ENCODE assay signal across 17 cellular contexts in the genomic region with DNA sequence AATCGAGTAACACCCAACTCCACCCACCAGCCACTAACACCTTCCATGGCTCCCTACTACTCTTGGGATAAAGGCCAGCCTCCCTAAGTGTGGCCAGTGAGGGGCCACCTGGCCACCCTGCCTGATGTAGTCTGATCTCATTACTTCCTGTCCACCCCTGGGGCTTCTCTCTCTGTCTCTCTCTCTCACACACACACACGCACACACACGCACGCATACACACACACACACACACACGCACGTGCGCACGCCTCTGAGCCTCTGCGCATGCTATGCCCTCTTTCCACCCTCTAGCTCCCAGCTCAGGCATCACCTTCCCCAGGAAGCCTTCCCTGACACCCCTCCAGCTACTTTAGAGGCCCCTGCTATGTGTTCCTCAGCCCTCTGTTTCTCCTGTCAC. TPM values are rescaled to one million over a fixed set of nuclear protein-coding genes. Genes with fewer than 3 reads are reported as not detected.
DNase-seq lines count a peak whose midpoint lies in the region; ATAC-seq and TF ChIP-seq lines count a peak whose summit lies in the region.
"Had no signal": no experiment of that assay in that cellular context is flagged by ENCODE, and none has a peak within 500 bp of the region (broad histone marks: within the 10 kb centered on the region; RNA-seq: fewer than 3 reads in every experiment).

No MANE protein-coding gene starts in this region.

- H3K36me3 ChIP-seq in WERI-Rb-1 (peaks cover 47% of the 10 kb centered on the region), mesendoderm (ENCODE audit: control insufficient read depth, insufficient read depth, low read length) (no peaks in the 10 kb centered on the region)
- peaks cover 45% of the 10 kb centered on the region for H3K36me3 ChIP-seq in effector memory CD4-positive, alpha-beta T cell (ENCODE audit: control insufficient read depth, insufficient read depth, low read length)
- H3K36me3 ChIP-seq: cardiac muscle cell, right lobe of liver, transverse colon had no signal

- H3K56ac ChIP-seq in mesendoderm (ENCODE audit: low read length) = no peak overlapping the region

- peaks cover 43% of the 10 kb centered on the region for H3K4me1 ChIP-seq in effector memory CD4-positive, alpha-beta T cell (ENCODE audit: control insufficient read depth, insufficient read depth, low read length, poor library complexity, severe bottlenecking)
- H3K4me1 ChIP-seq in mesendoderm (ENCODE audit: control insufficient read depth, low read depth, low read length) = peaks cover 2% of the 10 kb centered on the region

- no peak for ATAC-seq in activated T-cell treated with anti-CD3 and anti-CD28 coated beads, Interleukin-2, amount 50 U/mL, for 72 hours (replicated peaks in 1 of 2)
- no peak for ATAC-seq in stimulated activated memory B cell treated with anti-CD40 and anti-IgM and Interleukin-4, amounts not matched to agents 10 μg/mL and 1 μg/mL and 100 μg/mL, for 72 hours
- ATAC-seq: right lobe of liver had no signal

- H3K9me3 ChIP-seq in WERI-Rb-1 (ENCODE audit: severe bottlenecking) = no peaks in the 10 kb centered on the region
- no peaks in the 10 kb centered on the region for H3K9me3 ChIP-seq in effector memory CD4-positive, alpha-beta T cell (ENCODE audit: control insufficient read depth, low read length)
- H3K9me3 ChIP-seq: right lobe of liver, transverse colon had no signal

- H3K4me3 ChIP-seq in WERI-Rb-1 (ENCODE audit: low read depth, low read length) (no peak overlapping the region), mesendoderm (ENCODE audit: low read length) (no peak overlapping the region)
- no peak overlapping the region for H3K4me3 ChIP-seq in effector memory CD4-positive, alpha-beta T cell (ENCODE audit: insufficient read depth, low read depth, low read length, poor library complexity, severe bottlenecking)
- H3K4me3 ChIP-seq: cardiac muscle cell, PC-9, right lobe of liver, transverse colon had no signal

- no peak overlapping the region for H3K18ac ChIP-seq in mesendoderm (ENCODE audit: low read length)

- TF ChIP-seq CTCF in WERI-Rb-1 (IDR thresholded peaks at IDR 0.05; ENCODE audit: low read depth, low read length) = no peak

- H3K79me1 ChIP-seq in mesendoderm (ENCODE audit: low read length) = no peaks in the 10 kb centered on the region

- H3K23ac ChIP-seq in mesendoderm (ENCODE audit: low read length) = no peak overlapping the region

- no peak for DNase-seq in activated T-cell treated with anti-CD3 and anti-CD28 coated beads, Interleukin-2, amount 50 U/mL, for 72 hours
- DNase-seq in activated T-cell treated with anti-CD3 and anti-CD28 coated beads, Interleukin-2, amount 50 U/mL, for 48 hours = no peak
- no peak for DNase-seq in WERI-Rb-1
- DNase-seq in effector memory CD4-positive, alpha-beta T cell = no peak
- no peak for DNase-seq in NCI-H187 (lab: John Stamatoyannopoulos, UW)
- no peak for DNase-seq in KG1 (lab: John Stamatoyannopoulos, UW)
- no peak for DNase-seq in mesendoderm
- DNase-seq: ACHN; NCI-H1694 treated with DMSO at 0.1 percent for 48 hours; NCI-H510A treated with DMSO at 0.1 percent for 48 hours; PC-9; right lobe of liver; stimulated activated CD4-positive, alpha-beta T cell treated with anti-CD3 and anti-CD28 coated beads, Interleukin-2, amount 100 ng/mL, for 24 hours; transverse colon had no signal

- peaks cover 8 to 12% of the 10 kb centered on the region in 2 donors for H3K36me3 Mint-ChIP-seq in activated T-cell treated with anti-CD3 and anti-CD28 coated beads, Interleukin-2, amount 50 U/mL, for 72 hours (ENCODE audit: insufficient read depth in 2 of 2)
- peaks cover 38% of the 10 kb centered on the region for H3K36me3 Mint-ChIP-seq in stimulated activated memory B cell treated with anti-CD40 and anti-IgM and Interleukin-4, amounts not matched to agents 10 μg/mL and 1 μg/mL and 100 μg/mL, for 72 hours

- H2BK15ac ChIP-seq in mesendoderm (replicated peaks; ENCODE audit: low read depth) = no peak overlapping the region

- H3K4me2 ChIP-seq in mesendoderm (ENCODE audit: low read length) = no peak overlapping the region
- H3K4me2 ChIP-seq: PC-9 had no signal

- WGBS in mesendoderm (ENCODE audit: extremely low coverage, insufficient coverage, low lambda C conversion rate) = no CpG with 5 or more reads among the region's 9 CpGs

- no peak overlapping the region for H2BK5ac ChIP-seq in mesendoderm (ENCODE audit: low read length)

- H3K27me3 ChIP-seq in WERI-Rb-1 (ENCODE audit: insufficient read depth, low read depth, severe bottlenecking) = no peaks in the 10 kb centered on the region
- H3K27me3 ChIP-seq in effector memory CD4-positive, alpha-beta T cell (replicated peaks; ENCODE audit: control insufficient read depth, insufficient read depth, low read length, poor library complexity, severe bottlenecking) = no peaks in the 10 kb centered on the region
- no peaks in the 10 kb centered on the region for H3K27me3 ChIP-seq in mesendoderm (ENCODE audit: insufficient read depth, low read length, poor library complexity)
- H3K27me3 ChIP-seq: cardiac muscle cell, right lobe of liver, transverse colon had no signal

- H3K27ac ChIP-seq in WERI-Rb-1 = peak overlapping the region; percentile 95
- peak overlapping the region; percentile 33 for H3K27ac ChIP-seq in effector memory CD4-positive, alpha-beta T cell (ENCODE audit: insufficient read depth, low read length, poor library complexity, severe bottlenecking)
- no peak overlapping the region for H3K27ac ChIP-seq in mesendoderm (ENCODE audit: low read depth, low read length)
- H3K27ac ChIP-seq: cardiac muscle cell, PC-9, right lobe of liver, transverse colon had no signal

- no peaks in the 10 kb centered on the region for H3K79me2 ChIP-seq in mesendoderm (ENCODE audit: control insufficient read depth, insufficient read depth, low read length)

- H2AK5ac ChIP-seq in mesendoderm (ENCODE audit: low read length) = no peak overlapping the region

- peak overlapping the region; percentile 96 for H3K27ac Mint-ChIP-seq in activated T-cell treated with anti-CD3 and anti-CD28 coated beads, Interleukin-2, amount 50 U/mL, for 72 hours
- H3K27ac Mint-ChIP-seq in stimulated activated memory B cell treated with anti-CD40 and anti-IgM and Interleukin-4, amounts not matched to agents 10 μg/mL and 1 μg/mL and 100 μg/mL, for 72 hours = peak overlapping the region; percentile 95

- peak overlapping the region; percentile 16 to 90 for H3K4me3 Mint-ChIP-seq in activated T-cell treated with anti-CD3 and anti-CD28 coated beads, Interleukin-2, amount 50 U/mL, for 72 hours
- H3K4me3 Mint-ChIP-seq in stimulated activated memory B cell treated with anti-CD40 and anti-IgM and Interleukin-4, amounts not matched to agents 10 μg/mL and 1 μg/mL and 100 μg/mL, for 72 hours = no peak overlapping the region
- H3K4me3 Mint-ChIP-seq: neural crest cell had no signal

- no peak overlapping the region for H4K8ac ChIP-seq in mesendoderm (ENCODE audit: low read depth, low read length)

- H2BK120ac ChIP-seq in mesendoderm (ENCODE audit: low read depth, low read length) = no peak overlapping the region

- H3K9me3 Mint-ChIP-seq in activated T-cell treated with anti-CD3 and anti-CD28 coated beads, Interleukin-2, amount 50 U/mL, for 72 hours = no peaks in the 10 kb centered on the region
- H3K9me3 Mint-ChIP-seq in stimulated activated memory B cell treated with anti-CD40 and anti-IgM and Interleukin-4, amounts not matched to agents 10 μg/mL and 1 μg/mL and 100 μg/mL, for 72 hours = no peaks in the 10 kb centered on the region
- H3K9me3 Mint-ChIP-seq: neural crest cell had no signal

- no peaks in the 10 kb centered on the region for H3K27me3 Mint-ChIP-seq in activated T-cell treated with anti-CD3 and anti-CD28 coated beads, Interleukin-2, amount 50 U/mL, for 72 hours (ENCODE audit: low read depth)
- H3K27me3 Mint-ChIP-seq in stimulated activated memory B cell treated with anti-CD40 and anti-IgM and Interleukin-4, amounts not matched to agents 10 μg/mL and 1 μg/mL and 100 μg/mL, for 72 hours = no peaks in the 10 kb centered on the region

- H3K4me1 Mint-ChIP-seq in activated T-cell treated with anti-CD3 and anti-CD28 coated beads, Interleukin-2, amount 50 U/mL, for 72 hours (ENCODE audit: low read depth) = peaks cover 40% of the 10 kb centered on the region
- peaks cover 46% of the 10 kb centered on the region for H3K4me1 Mint-ChIP-seq in stimulated activated memory B cell treated with anti-CD40 and anti-IgM and Interleukin-4, amounts not matched to agents 10 μg/mL and 1 μg/mL and 100 μg/mL, for 72 hours

- H4K5ac ChIP-seq in mesendoderm (ENCODE audit: low read length) = no peak overlapping the region

- H3K9ac ChIP-seq in mesendoderm (ENCODE audit: low read length) = no peak overlapping the region

- no peak overlapping the region for H3K4ac ChIP-seq in mesendoderm (ENCODE audit: low read depth, low read length)

RNA-seq across cellular contexts. Expression of gene MFNG, which starts 3.9 kb away (rescaled TPM):
- total RNA-seq in activated T-cell treated with anti-CD3 and anti-CD28 coated beads, Interleukin-2, amount 50 U/mL, for 72 hours = 100 to 1,000 TPM in 1 of 2 donors, 10 to 100 TPM in 1; 94.0 to 116 TPM
- 0.48 TPM for polyA plus RNA-seq in mesendoderm (2013, experiment 1 of 2)
- 0.77 TPM for polyA plus RNA-seq in mesendoderm (2013, experiment 2 of 2)

RNA-seq across cellular contexts. Expression of gene CARD10, which starts 37.0 kb away (rescaled TPM):
- under 1 TPM in 1 of 2 donors, not detected in 1; 0.25 TPM for total RNA-seq in activated T-cell treated with anti-CD3 and anti-CD28 coated beads, Interleukin-2, amount 50 U/mL, for 72 hours
- 5.6 TPM for polyA plus RNA-seq in mesendoderm (2013, experiment 1 of 2)
- polyA plus RNA-seq in mesendoderm (2013, experiment 2 of 2) = 5.8 TPM

RNA-seq across cellular contexts. Expression of gene ELFN2, which starts 55.0 kb away (rescaled TPM):
- under 1 TPM; 0.58 to 0.62 TPM for total RNA-seq in activated T-cell treated with anti-CD3 and anti-CD28 coated beads, Interleukin-2, amount 50 U/mL, for 72 hours
- polyA plus RNA-seq in mesendoderm (2013, experiment 1 of 2) = 0.08 TPM
- polyA plus RNA-seq in mesendoderm (2013, experiment 2 of 2) = 0.06 TPM
- polyA plus RNA-seq: cardiac muscle cell had no signal
